ENCODE assay signal across 1 cellular context in the genomic region with DNA sequence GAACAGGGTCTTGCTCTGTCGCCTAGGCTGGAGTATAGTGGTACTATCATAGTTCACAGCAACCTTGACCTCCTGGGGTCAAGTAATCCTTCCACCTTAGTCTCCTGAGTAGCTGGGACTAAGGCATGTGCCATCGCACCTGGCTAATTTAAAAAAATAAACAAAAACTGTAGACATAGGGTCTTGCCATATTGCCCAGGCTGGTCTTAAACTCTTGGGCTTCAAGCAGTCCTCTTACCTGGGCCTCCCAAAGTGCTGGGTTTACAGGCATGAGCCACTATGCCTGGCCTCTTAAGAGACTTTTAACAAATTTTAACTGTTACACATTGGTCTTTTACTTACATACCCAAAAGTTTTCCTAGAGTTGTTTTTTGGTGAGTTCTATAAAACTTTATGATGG.
TF ChIP-seq lines count a peak whose summit lies in the region.

No MANE protein-coding gene starts in this region.

TF ChIP-seq in HEK293, 187 proteins besides CTCF, POLR2A, EP300 and RAD21 (continued from another document):
- TF ChIP-seq, protein P1, sequence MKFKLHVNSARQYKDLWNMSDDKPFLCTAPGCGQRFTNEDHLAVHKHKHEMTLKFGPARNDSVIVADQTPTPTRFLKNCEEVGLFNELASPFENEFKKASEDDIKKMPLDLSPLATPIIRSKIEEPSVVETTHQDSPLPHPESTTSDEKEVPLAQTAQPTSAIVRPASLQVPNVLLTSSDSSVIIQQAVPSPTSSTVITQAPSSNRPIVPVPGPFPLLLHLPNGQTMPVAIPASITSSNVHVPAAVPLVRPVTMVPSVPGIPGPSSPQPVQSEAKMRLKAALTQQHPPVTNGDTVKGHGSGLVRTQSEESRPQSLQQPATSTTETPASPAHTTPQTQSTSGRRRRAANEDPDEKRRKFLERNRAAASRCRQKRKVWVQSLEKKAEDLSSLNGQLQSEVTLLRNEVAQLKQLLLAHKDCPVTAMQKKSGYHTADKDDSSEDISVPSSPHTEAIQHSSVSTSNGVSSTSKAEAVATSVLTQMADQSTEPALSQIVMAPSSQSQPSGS (tag by site-specific recombination; IDR thresholded peaks at IDR 0.05; ENCODE audit: low read depth) = no peak
